1 cellular context compared by ENCODE assay signal in the genomic region with DNA sequence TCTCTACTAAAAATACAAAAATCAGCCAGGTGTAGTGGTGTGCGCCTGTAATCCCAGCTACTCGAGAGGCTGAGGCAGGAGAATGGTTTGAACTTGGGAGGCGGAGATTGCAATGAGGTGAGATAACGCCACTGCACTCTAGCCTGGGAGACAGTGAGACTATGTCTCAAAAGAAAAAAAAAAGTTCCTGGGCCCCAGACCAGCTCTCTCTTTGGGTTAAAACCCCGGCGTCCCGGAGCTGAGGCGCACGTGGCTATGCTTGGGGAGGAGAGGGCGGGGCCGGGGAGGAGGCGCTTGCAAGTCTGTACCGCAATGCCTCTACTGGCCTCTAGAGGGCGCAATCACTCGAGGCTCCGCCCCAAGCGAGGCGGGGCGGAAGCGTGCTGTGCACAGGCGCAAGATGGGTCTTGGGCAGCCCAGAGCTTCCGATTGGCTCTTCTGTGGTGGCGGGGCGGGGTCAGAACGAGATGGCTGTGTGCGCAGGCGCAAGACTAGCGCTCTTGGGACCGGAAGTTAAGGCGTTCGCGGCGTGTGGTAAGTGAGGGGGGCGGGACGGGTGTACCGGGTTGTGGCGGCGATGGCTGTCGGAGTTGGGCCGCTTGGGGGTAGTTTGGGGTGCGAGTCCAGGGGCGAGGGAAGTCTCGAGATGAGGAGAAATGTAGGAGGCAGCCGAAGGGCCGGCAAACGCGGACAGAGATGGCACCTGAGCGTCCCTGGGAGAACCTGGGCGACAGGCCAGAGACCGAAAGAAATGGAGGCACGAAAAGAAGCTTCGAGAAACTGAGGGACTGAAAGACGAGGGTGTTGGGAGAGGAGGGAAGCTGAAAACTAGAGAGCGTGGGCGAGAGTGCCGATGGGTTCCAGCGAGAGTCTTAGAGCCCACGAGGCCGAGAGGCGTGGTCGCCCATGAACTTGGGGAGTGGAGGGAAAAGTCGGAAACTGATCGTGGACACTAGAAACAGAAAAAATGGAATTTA.
A peak's percentile ranks its signal among the peaks of the same experiment; 100 is the strongest.
TF ChIP-seq lines count a peak whose summit lies in the region.

A gene with protein sequence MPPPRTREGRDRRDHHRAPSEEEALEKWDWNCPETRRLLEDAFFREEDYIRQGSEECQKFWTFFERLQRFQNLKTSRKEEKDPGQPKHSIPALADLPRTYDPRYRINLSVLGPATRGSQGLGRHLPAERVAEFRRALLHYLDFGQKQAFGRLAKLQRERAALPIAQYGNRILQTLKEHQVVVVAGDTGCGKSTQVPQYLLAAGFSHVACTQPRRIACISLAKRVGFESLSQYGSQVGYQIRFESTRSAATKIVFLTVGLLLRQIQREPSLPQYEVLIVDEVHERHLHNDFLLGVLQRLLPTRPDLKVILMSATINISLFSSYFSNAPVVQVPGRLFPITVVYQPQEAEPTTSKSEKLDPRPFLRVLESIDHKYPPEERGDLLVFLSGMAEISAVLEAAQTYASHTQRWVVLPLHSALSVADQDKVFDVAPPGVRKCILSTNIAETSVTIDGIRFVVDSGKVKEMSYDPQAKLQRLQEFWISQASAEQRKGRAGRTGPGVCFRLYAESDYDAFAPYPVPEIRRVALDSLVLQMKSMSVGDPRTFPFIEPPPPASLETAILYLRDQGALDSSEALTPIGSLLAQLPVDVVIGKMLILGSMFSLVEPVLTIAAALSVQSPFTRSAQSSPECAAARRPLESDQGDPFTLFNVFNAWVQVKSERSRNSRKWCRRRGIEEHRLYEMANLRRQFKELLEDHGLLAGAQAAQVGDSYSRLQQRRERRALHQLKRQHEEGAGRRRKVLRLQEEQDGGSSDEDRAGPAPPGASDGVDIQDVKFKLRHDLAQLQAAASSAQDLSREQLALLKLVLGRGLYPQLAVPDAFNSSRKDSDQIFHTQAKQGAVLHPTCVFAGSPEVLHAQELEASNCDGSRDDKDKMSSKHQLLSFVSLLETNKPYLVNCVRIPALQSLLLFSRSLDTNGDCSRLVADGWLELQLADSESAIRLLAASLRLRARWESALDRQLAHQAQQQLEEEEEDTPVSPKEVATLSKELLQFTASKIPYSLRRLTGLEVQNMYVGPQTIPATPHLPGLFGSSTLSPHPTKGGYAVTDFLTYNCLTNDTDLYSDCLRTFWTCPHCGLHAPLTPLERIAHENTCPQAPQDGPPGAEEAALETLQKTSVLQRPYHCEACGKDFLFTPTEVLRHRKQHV (plus strand): TSS at position 497 of the 977 bp plus-strand sequence. CDS start 3,716 bp downstream, outside the sequence.

TF ChIP-seq in liver, 16 proteins besides CTCF, POLR2A, EP300 and RAD21 (continued from another document):
- TF ChIP-seq, protein P1, sequence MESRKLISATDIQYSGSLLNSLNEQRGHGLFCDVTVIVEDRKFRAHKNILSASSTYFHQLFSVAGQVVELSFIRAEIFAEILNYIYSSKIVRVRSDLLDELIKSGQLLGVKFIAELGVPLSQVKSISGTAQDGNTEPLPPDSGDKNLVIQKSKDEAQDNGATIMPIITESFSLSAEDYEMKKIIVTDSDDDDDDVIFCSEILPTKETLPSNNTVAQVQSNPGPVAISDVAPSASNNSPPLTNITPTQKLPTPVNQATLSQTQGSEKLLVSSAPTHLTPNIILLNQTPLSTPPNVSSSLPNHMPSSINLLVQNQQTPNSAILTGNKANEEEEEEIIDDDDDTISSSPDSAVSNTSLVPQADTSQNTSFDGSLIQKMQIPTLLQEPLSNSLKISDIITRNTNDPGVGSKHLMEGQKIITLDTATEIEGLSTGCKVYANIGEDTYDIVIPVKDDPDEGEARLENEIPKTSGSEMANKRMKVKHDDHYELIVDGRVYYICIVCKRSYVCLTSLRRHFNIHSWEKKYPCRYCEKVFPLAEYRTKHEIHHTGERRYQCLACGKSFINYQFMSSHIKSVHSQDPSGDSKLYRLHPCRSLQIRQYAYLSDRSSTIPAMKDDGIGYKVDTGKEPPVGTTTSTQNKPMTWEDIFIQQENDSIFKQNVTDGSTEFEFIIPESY (IDR thresholded peaks at IDR 0.05) = no peak
- peak in 1 of 2 donors; percentile 15 for TF ChIP-seq EGR1 (IDR thresholded peaks at IDR 0.05; ENCODE audit: low read depth in 2 of 2)
- no peak for TF ChIP-seq NR2F2 (IDR thresholded peaks at IDR 0.05)
- peak in 1 of 2 donors; percentile 88 for TF ChIP-seq GABPA (IDR thresholded peaks at IDR 0.05 in 1 of 2, conservative IDR thresholded peaks at IDR 0.05 in 1 of 2)
- TF ChIP-seq HNF4G (IDR thresholded peaks at IDR 0.05) = no peak
- no peak for TF ChIP-seq JUND (IDR thresholded peaks at IDR 0.05)
- TF ChIP-seq FOXA2 (IDR thresholded peaks at IDR 0.05) = peak; percentile 9
- TF ChIP-seq YY1 (IDR thresholded peaks at IDR 0.05) = peak; percentile 86
